21 cellular contexts compared by ENCODE assay signal in the genomic region with DNA sequence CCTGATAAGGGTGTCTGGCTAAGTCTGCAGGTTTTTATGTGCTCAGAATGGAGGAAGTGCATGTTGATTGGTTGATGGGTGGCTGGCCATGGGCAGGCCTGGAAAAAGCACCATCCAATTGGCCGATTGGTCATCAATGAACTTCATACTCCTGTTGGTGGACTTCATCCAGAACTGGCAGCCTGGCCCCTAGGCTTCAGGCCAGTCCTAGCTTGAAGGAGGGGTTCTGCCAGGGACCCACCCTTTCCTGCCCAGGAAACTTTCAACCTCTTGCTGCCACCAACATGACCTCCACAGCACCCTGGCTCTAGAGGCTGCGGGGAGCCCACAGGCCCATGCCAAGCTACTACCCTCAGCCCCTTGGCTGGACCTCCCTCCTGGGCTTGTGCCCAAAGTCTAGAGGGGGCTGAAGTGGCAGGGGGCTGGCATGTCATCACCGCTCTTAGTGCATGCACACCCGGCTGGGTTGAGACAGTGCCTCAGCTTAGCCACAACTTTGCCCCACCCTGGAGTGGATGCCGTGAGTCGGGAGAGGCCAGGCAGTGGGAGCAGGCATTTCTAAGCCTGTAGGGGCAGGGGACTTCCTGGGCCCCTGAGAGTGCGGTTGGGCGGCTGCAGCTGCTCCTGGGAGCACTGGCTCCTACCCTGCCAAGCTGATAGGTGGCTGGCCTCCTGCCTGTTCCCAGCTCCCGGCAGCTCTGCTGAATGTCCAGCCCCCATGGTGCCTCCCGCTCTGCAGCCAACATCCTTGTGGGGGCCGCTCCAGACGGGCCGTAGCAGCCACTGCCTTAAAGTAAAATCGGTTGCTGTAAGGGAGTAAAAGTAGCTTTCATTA. TPM values are rescaled to one million over a fixed set of nuclear protein-coding genes. Genes with fewer than 3 reads are reported as not detected.
DNase-seq lines count a peak whose midpoint lies in the region; ATAC-seq and TF ChIP-seq lines count a peak whose summit lies in the region.
"Had no signal": no experiment of that assay in that cellular context is flagged by ENCODE, and none has a peak within 500 bp of the region (broad histone marks: within the 10 kb centered on the region; RNA-seq: fewer than 3 reads in every experiment).

No MANE protein-coding gene starts in this region.

- no peak for TF ChIP-seq POLR2A in sigmoid colon (IDR thresholded peaks at IDR 0.05)

- peak overlapping the region; percentile 54 for H3K27ac ChIP-seq in Karpas-422 (ENCODE audit: low read length)
- peak overlapping the region; percentile 31 for H3K27ac ChIP-seq in cingulate gyrus (ENCODE audit: low read depth, low read length)
- peak overlapping the region in 3 of 4 donors; percentile 38 to 57 (median 51) for H3K27ac ChIP-seq in sigmoid colon
- H3K27ac ChIP-seq: gastroesophageal sphincter, HL-60, Peyer's patch had no signal

- WGBS in sigmoid colon, 2 donors, result 94 to 98% methylated on average over 14 of the region's 14 CpGs

- TF ChIP-seq CTCF in sigmoid colon (IDR thresholded peaks at IDR 0.05), result no peak

- H3K27me3 Mint-ChIP-seq in activated CD4-positive, alpha-beta memory T cell treated with anti-CD3 and anti-CD28 coated beads, Interleukin-2, amount 10 ng/mL, durations not matched to agents 7 days and 5 days, result no peaks in the 10 kb centered on the region
- H3K27me3 Mint-ChIP-seq: activated CD4-positive, alpha-beta T cell treated with anti-CD3 and anti-CD28 coated beads for 36 hours; activated naive CD4-positive, alpha-beta T cell treated with anti-CD3 and anti-CD28 coated beads, Interleukin-2, amount 10 ng/mL, durations not matched to agents 7 days and 5 days; stimulated activated naive CD8-positive, alpha-beta T cell treated with anti-CD3 and anti-CD28 coated beads, Interleukin-15, Interleukin-2, amounts not matched to agents 100 ng/mL and 50 ng/mL, for 24 hours had no signal

- H3K27me3 ChIP-seq in Karpas-422 (ENCODE audit: low read length), result no peaks in the 10 kb centered on the region
- H3K27me3 ChIP-seq in sigmoid colon, result no peaks in the 10 kb centered on the region
- H3K27me3 ChIP-seq: gastroesophageal sphincter, Peyer's patch had no signal

- no peaks in the 10 kb centered on the region for H3K9me2 ChIP-seq in Karpas-422 (replicated peaks; ENCODE audit: insufficient read depth, low read length)

- CTCF ChIA-PET in activated CD4-positive, alpha-beta memory T cell treated with anti-CD3 and anti-CD28 coated beads, Interleukin-2, amount 10 ng/mL, durations not matched to agents 7 days and 5 days (lab: Charles Lee), result interaction anchor here (0.9 to 1.6 kb wide), 2 partner anchors 13 to 19 kb away, joined by 3 read pairs; a partner anchor contains a TSS

- H3K9ac ChIP-seq in Karpas-422 (ENCODE audit: low read length), result no peak overlapping the region

- no peak overlapping the region for H2AFZ ChIP-seq in Karpas-422 (ENCODE audit: low read length)

- peak; percentile 23 for ATAC-seq in left lobe of liver
- ATAC-seq in HG03039 (IDR thresholded peaks at IDR 0.05; ENCODE audit: unreplicated experiment), result no peak
- ATAC-seq in HG03442 (IDR thresholded peaks at IDR 0.05; ENCODE audit: unreplicated experiment), result no peak
- no peak for ATAC-seq in HG03025 (IDR thresholded peaks at IDR 0.05; ENCODE audit: low FRiP score, unreplicated experiment)
- ATAC-seq: activated CD4-positive, alpha-beta T cell treated with anti-CD3 and anti-CD28 coated beads for 36 hours; gastroesophageal sphincter had no signal

- no peak overlapping the region for H3K4me3 ChIP-seq in Karpas-422 (ENCODE audit: low read length)
- H3K4me3 ChIP-seq in sigmoid colon, result peak overlapping the region in 1 of 4 donors; percentile 10
- H3K4me3 ChIP-seq: gastroesophageal sphincter, HAP-1, Peyer's patch had no signal

- peaks cover 44% of the 10 kb centered on the region for H3K36me3 Mint-ChIP-seq in activated CD4-positive, alpha-beta memory T cell treated with anti-CD3 and anti-CD28 coated beads, Interleukin-2, amount 10 ng/mL, durations not matched to agents 7 days and 5 days (ENCODE audit: low read depth)

- H3K27ac Mint-ChIP-seq in activated CD4-positive, alpha-beta memory T cell treated with anti-CD3 and anti-CD28 coated beads, Interleukin-2, amount 10 ng/mL, durations not matched to agents 7 days and 5 days, result no peak overlapping the region
- H3K27ac Mint-ChIP-seq: activated CD4-positive, alpha-beta T cell treated with anti-CD3 and anti-CD28 coated beads for 36 hours; activated naive CD4-positive, alpha-beta T cell treated with anti-CD3 and anti-CD28 coated beads, Interleukin-2, amount 10 ng/mL, durations not matched to agents 7 days and 5 days; stimulated activated naive CD8-positive, alpha-beta T cell treated with anti-CD3 and anti-CD28 coated beads, Interleukin-15, Interleukin-2, amounts not matched to agents 100 ng/mL and 50 ng/mL, for 24 hours had no signal

- peaks cover 8% of the 10 kb centered on the region for H3K4me1 Mint-ChIP-seq in activated CD4-positive, alpha-beta memory T cell treated with anti-CD3 and anti-CD28 coated beads, Interleukin-2, amount 10 ng/mL, durations not matched to agents 7 days and 5 days

- H3K4me2 ChIP-seq in Karpas-422 (ENCODE audit: low read depth, low read length, poor library complexity, severe bottlenecking), result no peak overlapping the region

- H3K4me3 Mint-ChIP-seq in activated CD4-positive, alpha-beta memory T cell treated with anti-CD3 and anti-CD28 coated beads, Interleukin-2, amount 10 ng/mL, durations not matched to agents 7 days and 5 days, result no peak overlapping the region
- H3K4me3 Mint-ChIP-seq: activated CD4-positive, alpha-beta T cell treated with anti-CD3 and anti-CD28 coated beads for 36 hours; activated naive CD4-positive, alpha-beta T cell treated with anti-CD3 and anti-CD28 coated beads, Interleukin-2, amount 10 ng/mL, durations not matched to agents 7 days and 5 days; stimulated activated naive CD8-positive, alpha-beta T cell treated with anti-CD3 and anti-CD28 coated beads, Interleukin-15, Interleukin-2, amounts not matched to agents 100 ng/mL and 50 ng/mL, for 24 hours had no signal

- intact Hi-C loops in sigmoid colon (cut with DNase I), result no loop called here

- no peak for DNase-seq in Karpas-422
- no peak for DNase-seq in left lobe of liver (ENCODE audit: low spot score)
- peak; percentile 74 for DNase-seq in sigmoid colon
- no peak for DNase-seq in activated CD4-positive, alpha-beta memory T cell treated with anti-CD3 and anti-CD28 coated beads, Interleukin-2, amount 10 ng/mL, durations not matched to agents 7 days and 5 days
- DNase-seq: activated CD4-positive, alpha-beta T cell treated with anti-CD3 and anti-CD28 coated beads for 36 hours; activated naive CD4-positive, alpha-beta T cell treated with anti-CD3 and anti-CD28 coated beads, Interleukin-2, amount 10 ng/mL, durations not matched to agents 7 days and 5 days; central memory CD4-positive, alpha-beta T cell; COR-L47; KBM-7; NCI-H1105; NCI-H774; Peyer's patch; stimulated activated CD4-positive, alpha-beta T cell treated with anti-CD3 and anti-CD28 coated beads, Interleukin-12 subunit alpha, Interleukin-12 subunit beta, amount 100 ng/mL, for 4 hours had no signal

- H3K36me3 ChIP-seq in Karpas-422 (ENCODE audit: insufficient read depth, low read length) (peaks cover 30% of the 10 kb centered on the region), sigmoid colon (peaks cover 0 to 7% (median 0%) of the 10 kb centered on the region in 4 donors)
- H3K36me3 ChIP-seq: HAP-1 had no signal

- peaks cover 96% of the 10 kb centered on the region for H3K79me2 ChIP-seq in Karpas-422 (ENCODE audit: low read length)

- TF ChIP-seq EP300 in sigmoid colon (IDR thresholded peaks at IDR 0.05), result no peak

- H3K4me1 ChIP-seq in Karpas-422 (ENCODE audit: low read length), result peaks cover 66% of the 10 kb centered on the region
- H3K4me1 ChIP-seq in sigmoid colon, result peaks cover 0 to 52% (median 37%) of the 10 kb centered on the region in 4 donors

- no peaks in the 10 kb centered on the region for H3K9me3 ChIP-seq in Karpas-422 (ENCODE audit: low read length)
- no peaks in the 10 kb centered on the region for H3K9me3 ChIP-seq in sigmoid colon
- H3K9me3 ChIP-seq: gastroesophageal sphincter, Peyer's patch had no signal

- H3K9me3 Mint-ChIP-seq in activated CD4-positive, alpha-beta memory T cell treated with anti-CD3 and anti-CD28 coated beads, Interleukin-2, amount 10 ng/mL, durations not matched to agents 7 days and 5 days, result peaks cover 2% of the 10 kb centered on the region
- H3K9me3 Mint-ChIP-seq: activated naive CD4-positive, alpha-beta T cell treated with anti-CD3 and anti-CD28 coated beads, Interleukin-2, amount 10 ng/mL, durations not matched to agents 7 days and 5 days had no signal

- no peaks in the 10 kb centered on the region for H4K20me1 ChIP-seq in Karpas-422 (ENCODE audit: insufficient read depth, low read depth, low read length)

- POLR2A ChIA-PET in activated CD4-positive, alpha-beta memory T cell treated with anti-CD3 and anti-CD28 coated beads, Interleukin-2, amount 10 ng/mL, durations not matched to agents 7 days and 5 days (lab: Charles Lee), result interaction anchor here (4.5 kb wide), 1 partner anchor 13 kb away, joined by 14 read pairs; a partner anchor contains a TSS

RNA-seq across cellular contexts. Expression of a gene that starts 13.2 kb away (rescaled TPM):
- 77.1 and 79.8 TPM in 2 replicates for total RNA-seq in Karpas-422 (2014; rRNA removed; shearing (Covaris generic); ENCODE audit: low replicate concordance)
- total RNA-seq in left lobe of liver (9.2 TPM), sigmoid colon (10 to 100 TPM; 13.6 to 16.3 (median 14.7) TPM)
- polyA plus RNA-seq in sigmoid colon, result 10 to 100 TPM; 14.4 to 38.8 (median 19.2) TPM
- 10 to 100 TPM; 14.6 to 16.3 TPM for total RNA-seq in activated CD4-positive, alpha-beta memory T cell treated with anti-CD3 and anti-CD28 coated beads, Interleukin-2, amount 10 ng/mL, durations not matched to agents 7 days and 5 days

RNA-seq across cellular contexts. Expression of a gene that starts 44.6 kb away (rescaled TPM):
- 11.4 and 15.0 TPM in 2 replicates for total RNA-seq in Karpas-422 (2014; rRNA removed; shearing (Covaris generic); ENCODE audit: low replicate concordance)
- 2.1 TPM for total RNA-seq in left lobe of liver
- total RNA-seq in sigmoid colon, result 1 to 10 TPM; 3.0 to 7.8 (median 4.3) TPM
- polyA plus RNA-seq in sigmoid colon, result 10 to 100 TPM in 2 of 3 donors, 1 to 10 TPM in 1; 6.6 to 27.8 (median 15.0) TPM
- 100 to 1,000 TPM; 128 to 135 TPM for total RNA-seq in activated CD4-positive, alpha-beta memory T cell treated with anti-CD3 and anti-CD28 coated beads, Interleukin-2, amount 10 ng/mL, durations not matched to agents 7 days and 5 days
